ENCODE assay signal across 1 cellular context in the genomic region with DNA sequence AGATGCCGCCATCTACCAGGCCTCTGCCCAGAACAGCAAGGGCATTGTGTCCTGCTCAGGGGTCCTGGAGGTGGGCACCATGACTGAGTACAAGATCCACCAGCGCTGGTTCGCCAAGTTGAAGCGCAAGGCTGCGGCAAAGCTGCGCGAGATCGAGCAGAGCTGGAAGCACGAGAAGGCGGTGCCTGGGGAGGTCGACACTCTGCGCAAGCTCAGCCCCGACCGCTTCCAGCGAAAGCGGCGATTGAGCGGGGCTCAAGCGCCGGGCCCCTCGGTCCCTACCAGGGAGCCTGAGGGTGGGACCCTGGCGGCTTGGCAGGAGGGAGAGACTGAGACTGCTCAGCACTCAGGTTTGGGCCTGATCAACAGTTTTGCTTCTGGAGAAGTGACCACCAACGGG.
A peak's percentile ranks its signal among the peaks of the same experiment; 100 is the strongest.
TF ChIP-seq lines count a peak whose summit lies in the region.

No MANE protein-coding gene starts in this region.

TF ChIP-seq in HepG2, 621 proteins besides CTCF, POLR2A, EP300 and RAD21:
- TF ChIP-seq, protein P1, sequence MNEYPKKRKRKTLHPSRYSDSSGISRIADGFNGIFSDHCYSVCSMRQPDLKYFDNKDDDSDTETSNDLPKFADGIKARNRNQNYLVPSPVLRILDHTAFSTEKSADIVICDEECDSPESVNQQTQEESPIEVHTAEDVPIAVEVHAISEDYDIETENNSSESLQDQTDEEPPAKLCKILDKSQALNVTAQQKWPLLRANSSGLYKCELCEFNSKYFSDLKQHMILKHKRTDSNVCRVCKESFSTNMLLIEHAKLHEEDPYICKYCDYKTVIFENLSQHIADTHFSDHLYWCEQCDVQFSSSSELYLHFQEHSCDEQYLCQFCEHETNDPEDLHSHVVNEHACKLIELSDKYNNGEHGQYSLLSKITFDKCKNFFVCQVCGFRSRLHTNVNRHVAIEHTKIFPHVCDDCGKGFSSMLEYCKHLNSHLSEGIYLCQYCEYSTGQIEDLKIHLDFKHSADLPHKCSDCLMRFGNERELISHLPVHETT (CRISPR knock-in tag; conservative IDR thresholded peaks at IDR 0.05), result no peak
- TF ChIP-seq SMAD3 (CRISPR knock-in tag; IDR thresholded peaks at IDR 0.05), result no peak
- 0 out of 2 replicates have a peak, but pooled peaks have one; percentile 15 for TF ChIP-seq ZBTB38 (CRISPR knock-in tag; IDR thresholded peaks at IDR 0.05)
- TF ChIP-seq ZBTB7B (CRISPR knock-in tag; IDR thresholded peaks at IDR 0.05), result no peak
- no peak for TF ChIP-seq TFDP1 (CRISPR knock-in tag; IDR thresholded peaks at IDR 0.05; ENCODE audit: borderline replicate concordance)
- no peak for TF ChIP-seq ZNF446 (CRISPR knock-in tag; IDR thresholded peaks at IDR 0.05)
- TF ChIP-seq ZNF878 (CRISPR knock-in tag; IDR thresholded peaks at IDR 0.05), result no peak
